Comparison of ENCODE assay signal across 8 cellular contexts in the genomic region with DNA sequence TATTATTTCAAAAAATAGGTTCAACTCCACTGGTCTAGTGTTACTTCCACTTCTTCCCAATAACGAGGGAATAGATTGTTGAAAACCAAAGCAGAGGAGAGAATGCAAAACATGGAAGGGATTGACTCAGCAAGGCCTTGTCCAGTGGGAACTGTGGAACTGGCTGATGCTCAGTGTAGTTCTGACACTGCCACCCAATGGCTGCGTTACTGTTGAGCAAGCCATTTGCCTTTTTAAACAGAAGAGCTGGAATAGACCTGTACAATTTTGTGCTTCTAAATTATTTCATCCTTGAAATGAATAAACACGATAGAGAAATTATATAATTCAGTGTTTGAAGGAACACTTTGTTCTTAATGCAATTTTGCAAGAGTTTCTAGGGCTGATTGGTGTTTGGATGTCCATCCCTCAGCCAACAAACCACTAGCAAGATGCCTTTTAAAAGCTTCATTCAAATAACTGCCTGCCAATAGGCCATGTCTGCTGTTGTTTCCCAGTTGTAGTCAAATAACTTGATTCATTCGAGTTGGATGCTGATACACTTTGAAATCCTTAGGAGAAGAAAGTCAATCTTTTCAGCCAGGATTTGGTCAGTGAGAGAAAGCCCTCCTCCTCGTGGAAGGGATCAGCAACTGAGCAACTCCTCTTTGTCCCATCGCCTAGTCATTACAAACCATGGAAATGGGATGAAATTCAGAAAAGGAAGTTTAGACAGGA. TPM values are rescaled to one million over a fixed set of nuclear protein-coding genes. Genes with fewer than 3 reads are reported as not detected.
DNase-seq lines count a peak whose midpoint lies in the region; ATAC-seq and TF ChIP-seq lines count a peak whose summit lies in the region.
"Had no signal": no experiment of that assay in that cellular context is flagged by ENCODE, and none has a peak within 500 bp of the region (broad histone marks: within the 10 kb centered on the region; RNA-seq: fewer than 3 reads in every experiment).

No MANE protein-coding gene starts in this region.

- H3K9me3 Mint-ChIP-seq in chondrocyte (ENCODE audit: low read depth) (no peaks in the 10 kb centered on the region), CD14-positive monocyte (peaks cover 0 to 2% (median 0%) of the 10 kb centered on the region in 7 donors)

- DNase-seq in M059J (ENCODE audit: low read depth): peak; percentile 46
- DNase-seq in chondrocyte (ENCODE audit: low spot score): no peak
- no peak for DNase-seq in right lobe of liver
- DNase-seq in transverse colon: peak; percentile 24
- DNase-seq in HuH-7.5 (ENCODE audit: low spot score): no peak
- DNase-seq in SIG-M5 (lab: John Stamatoyannopoulos, UW): no peak
- no peak for DNase-seq in CD14-positive monocyte (ENCODE audit: low spot score)
- DNase-seq: activated CD8-positive, alpha-beta memory T cell treated with anti-CD3 and anti-CD28 coated beads, Interleukin-2, amount 50 U/mL, for 4 hours had no signal

- 35% methylated on average over 5 of the region's 6 CpGs for WGBS in right lobe of liver (ENCODE audit: insufficient coverage, low coverage, low lambda C conversion rate, missing lambda C conversion rate)
- 67 to 83% methylated on average over 5 to 6 of the region's 6 CpGs for WGBS in transverse colon (ENCODE audit: low coverage in 1 of 2), 2 donors

- H3K9me3 ChIP-seq in right lobe of liver (no peaks in the 10 kb centered on the region), transverse colon (no peaks in the 10 kb centered on the region)

- H3K27me3 ChIP-seq in right lobe of liver (no peaks in the 10 kb centered on the region), transverse colon (no peaks in the 10 kb centered on the region)

- TF ChIP-seq POLR2A in right lobe of liver (IDR thresholded peaks at IDR 0.05): no peak
- TF ChIP-seq POLR2A in transverse colon (IDR thresholded peaks at IDR 0.05): no peak

- no peaks in the 10 kb centered on the region for H3K27me3 Mint-ChIP-seq in chondrocyte (ENCODE audit: low read depth)
- peaks cover 3 to 13% (median 7%) of the 10 kb centered on the region in 3 donors for H3K27me3 Mint-ChIP-seq in CD14-positive monocyte (ENCODE audit: low read depth in 3 of 3)

- H3K36me3 ChIP-seq in right lobe of liver (no peaks in the 10 kb centered on the region), transverse colon (no peaks in the 10 kb centered on the region)

- H3K4me3 ChIP-seq in right lobe of liver (no peak overlapping the region), transverse colon (no peak overlapping the region)

- ATAC-seq in right lobe of liver: peak; percentile 59 to 82 (median 73)

- peaks cover 2% of the 10 kb centered on the region for H3K36me3 Mint-ChIP-seq in chondrocyte (ENCODE audit: low read depth)
- H3K36me3 Mint-ChIP-seq in CD14-positive monocyte: no peaks in the 10 kb centered on the region

- intact Hi-C loops in right lobe of liver (cut with DNase I) (no loop called here), transverse colon (cut with DNase I; ENCODE audit: low total_unique reads) (no loop called here), CD14-positive monocyte (cut with micrococcal nuclease) (no loop called here)

- no peak for TF ChIP-seq EP300 in transverse colon (IDR thresholded peaks at IDR 0.05; ENCODE audit: low read depth)

- H3K27ac ChIP-seq in right lobe of liver: peak overlapping the region in 2 of 3 donors; percentile 20 to 60
- H3K27ac ChIP-seq in transverse colon: peak overlapping the region; percentile 49 to 75 (median 58)

- peak; percentile 44 for TF ChIP-seq CTCF in chondrocyte (IDR thresholded peaks at IDR 0.05)
- peak in 3 of 4 donors; percentile 16 to 31 (median 17) for TF ChIP-seq CTCF in right lobe of liver (IDR thresholded peaks at IDR 0.05)
- no peak for TF ChIP-seq CTCF in transverse colon (IDR thresholded peaks at IDR 0.05)
- TF ChIP-seq CTCF in CD14-positive monocyte (IDR thresholded peaks at IDR 0.05): no peak

- H3K27ac Mint-ChIP-seq in chondrocyte (ENCODE audit: unreplicated experiment): peak overlapping the region; percentile 84
- peak overlapping the region in 1 of 7 donors; percentile 57 for H3K27ac Mint-ChIP-seq in CD14-positive monocyte

- in situ Hi-C loops in transverse colon (cut with MboI; ENCODE audit: low pct_ligation_motif_present in 1 of 4, low pct_unique_long_range_greater_than_20kb in 1 of 4, low sequenced_read_pairs in 3 of 4): no loop called here

- H3K4me3 Mint-ChIP-seq in chondrocyte (ENCODE audit: unreplicated experiment) (no peak overlapping the region), CD14-positive monocyte (no peak overlapping the region)

- H3K4me1 ChIP-seq in right lobe of liver (no peaks in the 10 kb centered on the region), transverse colon (no peaks in the 10 kb centered on the region)

- peaks cover 37% of the 10 kb centered on the region for H3K4me1 Mint-ChIP-seq in chondrocyte (ENCODE audit: low read depth)
- no peaks in the 10 kb centered on the region for H3K4me1 Mint-ChIP-seq in CD14-positive monocyte

RNA-seq across cellular contexts. Expression of gene MGP, which starts 7.2 kb away (rescaled TPM):
- total RNA-seq in M059J (2014; rRNA removed; shearing (Covaris generic)): 12.6 and 15.5 TPM in 2 replicates
- total RNA-seq in chondrocyte (158 to 215 TPM (median 213 TPM) in 3 replicates), right lobe of liver (10 to 100 TPM in 2 of 6 experiments, 1 to 10 TPM in 4; 4.7 to 15.1 (median 7.1) TPM), transverse colon (100 to 1,000 TPM in 3 of 4 donors, 10 to 100 TPM in 1; 90.5 to 499 (median 234) TPM)
- polyA plus RNA-seq in CD14-positive monocyte: not detected

RNA-seq across cellular contexts. Expression of gene ERP27, which starts 45.5 kb away (rescaled TPM):
- not detected in 2 replicates for total RNA-seq in M059J (2014; rRNA removed; shearing (Covaris generic))
- 0.73 to 0.87 TPM (median 0.77 TPM) in 3 replicates for total RNA-seq in chondrocyte
- total RNA-seq in right lobe of liver: 1 to 10 TPM in 1 of 6 experiments, under 1 TPM in 3, not detected in 2; 0.26 to 1.0 (median 0.39) TPM
- 1 to 10 TPM in 1 of 4 donors, under 1 TPM in 1, not detected in 2; 0.64 to 2.6 TPM for total RNA-seq in transverse colon
- 1 to 10 TPM; 2.5 TPM for polyA plus RNA-seq in CD14-positive monocyte

RNA-seq across cellular contexts. Expression of gene ART4, which starts 49.6 kb away (rescaled TPM):
- not detected in 2 replicates for total RNA-seq in M059J (2014; rRNA removed; shearing (Covaris generic))
- total RNA-seq in chondrocyte (0.17 to 0.37 TPM in 2 of 3 replicates, not detected in the other), right lobe of liver (10 to 100 TPM; 19.6 to 43.5 (median 25.1) TPM), transverse colon (under 1 TPM in 2 of 4 donors, not detected in 2; 0.16 to 0.68 TPM)
- polyA plus RNA-seq in CD14-positive monocyte: not detected

Comparison
In these comparisons a context has a peak if more than half of its experiments do, and no peak if none do; other contexts are left out.
1. DNase-seq: peak in M059J (single experiment) and transverse colon (single experiment); none in chondrocyte (single experiment), right lobe of liver (0 of 3), HuH-7.5 (single experiment), SIG-M5 (single experiment) and CD14-positive monocyte (single experiment).
2. CTCF ChIP-seq: peak in chondrocyte (single experiment) and right lobe of liver (3 of 4); none in transverse colon (0 of 5) and CD14-positive monocyte (single experiment).
3. RNA of gene ART4, which starts 49.6 kb away (total RNA-seq): 19.6 to 43.5 TPM in right lobe of liver; 0.17 to 0.37 TPM in chondrocyte, 0.16 to 0.68 TPM in transverse colon and not detected in M059J; every median in the first group is over 10 times any median in the second.